Comparison of ENCODE assay signal across 8 cellular contexts in the genomic region with DNA sequence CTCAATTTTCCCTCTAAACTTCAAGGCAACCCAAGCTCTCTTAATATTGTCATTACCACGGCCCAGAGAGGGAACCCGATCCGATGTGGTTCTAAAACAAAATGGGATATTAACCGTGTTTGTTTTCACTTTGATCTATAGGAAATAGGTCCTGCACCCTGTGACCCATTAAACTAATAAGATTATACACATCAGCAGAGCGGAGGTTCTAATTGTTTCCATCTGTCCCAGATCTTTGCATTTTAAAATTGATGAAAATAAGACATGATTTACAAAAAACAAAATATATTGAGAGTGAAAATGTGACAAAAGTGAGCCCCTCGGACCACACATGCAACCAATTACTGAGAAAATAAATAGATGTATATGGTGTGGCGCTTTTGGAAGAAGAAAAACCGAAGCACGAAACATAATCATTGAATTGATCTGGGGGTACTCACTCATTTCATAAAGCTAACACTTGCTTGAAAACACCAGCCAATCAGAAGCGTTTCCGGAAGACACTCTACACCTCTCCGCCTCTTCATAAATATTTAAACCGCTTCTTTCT.
A peak's percentile ranks its signal among the peaks of the same experiment; 100 is the strongest.
DNase-seq lines count a peak whose midpoint lies in the region; ATAC-seq, FAIRE-seq and TF ChIP-seq lines count a peak whose summit lies in the region.

No MANE protein-coding gene starts in this region.

- no peaks in the 10 kb centered on the region for H4K20me1 ChIP-seq in K562 (replicated peaks; ENCODE audit: control insufficient read depth, insufficient read depth, low read length)

- H3K4me1 ChIP-seq in K562 (replicated peaks in 1 of 2; ENCODE audit: control insufficient read depth in 2 of 2, insufficient read depth in 2 of 2, low read length in 2 of 2), result peaks cover 0 to 20% of the 10 kb centered on the region in 2 experiments; a peak in 3 of 5 replicates
- peaks cover 4 to 37% (median 13%) of the 10 kb centered on the region in 3 donors for H3K4me1 ChIP-seq in esophagus squamous epithelium

- peak overlapping the region; percentile 80 for H3K27ac ChIP-seq in K562 (ENCODE audit: extremely low read depth, low read depth, low read length)
- no peak overlapping the region for H3K27ac ChIP-seq in esophagus squamous epithelium

- peak overlapping the region; percentile 76 for H3K4me2 ChIP-seq in K562 (ENCODE audit: insufficient read depth, low read length)

- no peaks in the 10 kb centered on the region for H3K9me1 ChIP-seq in K562 (ENCODE audit: control insufficient read depth, insufficient read depth, low read length)

- CTCF ChIA-PET in K562 (lab: Yijun Ruan, JAX; ENCODE audit: low intra/inter-chr PET ratio), result no interaction called here

- H3K9me3 Mint-ChIP-seq in nephron progenitor cell, result no peaks in the 10 kb centered on the region

- H3K27me3 Mint-ChIP-seq in nephron progenitor cell (ENCODE audit: low read depth, poor library complexity), result peaks cover 46% of the 10 kb centered on the region

- TF ChIP-seq EP300 in K562 (IDR thresholded peaks at IDR 0.05; ENCODE audit: low read length), result no peak

- peak overlapping the region; percentile 24 for H3K27ac Mint-ChIP-seq in nephron progenitor cell

- H3K4me3 ChIP-seq in K562 (peak overlapping the region; percentile 41), esophagus squamous epithelium (peak overlapping the region in 1 of 4 donors; percentile 40)

- TSS peak; percentile 78 for BruUV-seq in K562 (replicated peaks; lab: Mats Ljungman, UMichigan)

- peak overlapping the region; percentile 81 for H2AFZ ChIP-seq in K562 (ENCODE audit: low read depth, low read length)

- H3K9me3 ChIP-seq in K562 (replicated peaks; ENCODE audit: control insufficient read depth, insufficient read depth, low read depth, low read length) (no peaks in the 10 kb centered on the region), esophagus squamous epithelium (peaks cover 0 to 18% (median 0%) of the 10 kb centered on the region in 3 donors)

- H3K27me3 ChIP-seq in K562 (ENCODE audit: control insufficient read depth in 2 of 2, insufficient read depth in 2 of 2, low read length in 2 of 2) (no peaks in the 10 kb centered on the region), esophagus squamous epithelium (peaks cover 20 to 100% (median 85%) of the 10 kb centered on the region in 4 donors)

- peak overlapping the region in 1 of 2 experiments; percentile 79; a peak in 2 of 4 replicates for H3K9ac ChIP-seq in K562 (ENCODE audit: insufficient read depth in 1 of 2, low read depth in 2 of 2, low read length in 2 of 2)

- intact Hi-C loops in K562 (cut with micrococcal nuclease), result loop anchor here (1.0 kb wide), 1 partner anchor 340 kb away; a partner anchor contains a TSS
- intact Hi-C loops in esophagus squamous epithelium (cut with DNase I), result no loop called here

- no peaks in the 10 kb centered on the region for H3K79me2 ChIP-seq in K562 (ENCODE audit: control insufficient read depth, insufficient read depth, low read length)

- TF ChIP-seq RAD21 in K562 (CRISPR knock-in tag; conservative IDR thresholded peaks at IDR 0.05 in 1 of 2, IDR thresholded peaks at IDR 0.05 in 1 of 2), result no peak

- TF ChIP-seq POLR2A in K562 (conservative IDR thresholded peaks at IDR 0.05) (peak; percentile 76), esophagus squamous epithelium (IDR thresholded peaks at IDR 0.05) (no peak)

- DNase-seq in DMS53 (lab: John Stamatoyannopoulos, UW) (peak; percentile 41), DMS53 treated with DMSO at 0.1 percent for 48 hours (lab: John Stamatoyannopoulos, UW; ENCODE audit: unreplicated experiment) (no peak), M059J (ENCODE audit: low read depth) (peak; percentile 52), K562 (ENCODE audit: extremely low read depth in 1 of 4, low spot score in 3 of 4) (peak in 1 of 4 experiments; percentile 32), nephron progenitor cell (no peak), kidney tubule cell (ENCODE audit: low spot score) (no peak), esophagus squamous epithelium (lab: John Stamatoyannopoulos, UW) (no peak)

- no peaks in the 10 kb centered on the region for H3K36me3 Mint-ChIP-seq in nephron progenitor cell (ENCODE audit: low read depth)

- ATAC-seq in K562 (no peak), HG03521 (IDR thresholded peaks at IDR 0.05; ENCODE audit: unreplicated experiment) (no peak)

- POLR2A ChIA-PET in K562 (lab: Yijun Ruan, JAX), result interaction anchor here (0.6 to 1.4 kb wide), 9 partner anchors 12 to 576 kb away, joined by 3 to 4 read pairs (median 3); no protein-coding TSS in a partner anchor

- H3K36me3 ChIP-seq in K562 (ENCODE audit: control insufficient read depth, insufficient read depth, low read length), result no peaks in the 10 kb centered on the region
- no peaks in the 10 kb centered on the region for H3K36me3 ChIP-seq in esophagus squamous epithelium

- TF ChIP-seq CTCF in K562 (IDR thresholded peaks at IDR 0.05 in 2 of 3, conservative IDR thresholded peaks at IDR 0.05 in 1 of 3; ENCODE audit: insufficient read depth in 2 of 3, low read depth in 1 of 3, low read length in 3 of 3) (no peak), nephron progenitor cell (IDR thresholded peaks at IDR 0.05) (no peak), esophagus squamous epithelium (IDR thresholded peaks at IDR 0.05) (no peak)

- in situ Hi-C loops in K562 (cut with MboI), result no loop called here

- H3K4me1 Mint-ChIP-seq in nephron progenitor cell, result peaks cover 14% of the 10 kb centered on the region

- WGBS in K562 (ENCODE audit: insufficient coverage, low coverage, missing lambda C conversion rate), result under 1% methylated on average over 13 of the region's 13 CpGs
- WGBS in esophagus squamous epithelium, 2 donors, result 14 to 16% methylated on average over 13 of the region's 13 CpGs

- H3K4me3 Mint-ChIP-seq in nephron progenitor cell, result no peak overlapping the region

- no peak for FAIRE-seq in K562 (lab: Jason Lieb, UNC)

TF ChIP-seq in K562, 482 proteins besides CTCF, POLR2A, EP300 and RAD21 (continues in another document):
- TF ChIP-seq SMAD4 (CRISPR knock-in tag; conservative IDR thresholded peaks at IDR 0.05), result no peak
- TF ChIP-seq MCM5 (IDR thresholded peaks at IDR 0.05; ENCODE audit: low read depth), result no peak
- no peak for TF ChIP-seq RHOXF2B (CRISPR knock-in tag; conservative IDR thresholded peaks at IDR 0.05)
- TF ChIP-seq SMARCE1 (IDR thresholded peaks at IDR 0.05), result 0 out of 2 replicates have a peak, but pooled peaks have one; percentile 15
- no peak for TF ChIP-seq PTBP1 (IDR thresholded peaks at IDR 0.05; ENCODE audit: low read depth, low read length)
- TF ChIP-seq, protein P1, sequence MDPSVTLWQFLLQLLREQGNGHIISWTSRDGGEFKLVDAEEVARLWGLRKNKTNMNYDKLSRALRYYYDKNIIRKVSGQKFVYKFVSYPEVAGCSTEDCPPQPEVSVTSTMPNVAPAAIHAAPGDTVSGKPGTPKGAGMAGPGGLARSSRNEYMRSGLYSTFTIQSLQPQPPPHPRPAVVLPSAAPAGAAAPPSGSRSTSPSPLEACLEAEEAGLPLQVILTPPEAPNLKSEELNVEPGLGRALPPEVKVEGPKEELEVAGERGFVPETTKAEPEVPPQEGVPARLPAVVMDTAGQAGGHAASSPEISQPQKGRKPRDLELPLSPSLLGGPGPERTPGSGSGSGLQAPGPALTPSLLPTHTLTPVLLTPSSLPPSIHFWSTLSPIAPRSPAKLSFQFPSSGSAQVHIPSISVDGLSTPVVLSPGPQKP (CRISPR knock-in tag; IDR thresholded peaks at IDR 0.05), result no peak
- peak; percentile 29; the same call in 1 of the 2 replicates for TF ChIP-seq BACH1 (tag; IDR thresholded peaks at IDR 0.05)
- TF ChIP-seq PHF8 (IDR thresholded peaks at IDR 0.05; ENCODE audit: borderline replicate concordance, low read length), result peak; percentile 26; the same call in 1 of the 2 replicates
- TF ChIP-seq, protein P2, sequence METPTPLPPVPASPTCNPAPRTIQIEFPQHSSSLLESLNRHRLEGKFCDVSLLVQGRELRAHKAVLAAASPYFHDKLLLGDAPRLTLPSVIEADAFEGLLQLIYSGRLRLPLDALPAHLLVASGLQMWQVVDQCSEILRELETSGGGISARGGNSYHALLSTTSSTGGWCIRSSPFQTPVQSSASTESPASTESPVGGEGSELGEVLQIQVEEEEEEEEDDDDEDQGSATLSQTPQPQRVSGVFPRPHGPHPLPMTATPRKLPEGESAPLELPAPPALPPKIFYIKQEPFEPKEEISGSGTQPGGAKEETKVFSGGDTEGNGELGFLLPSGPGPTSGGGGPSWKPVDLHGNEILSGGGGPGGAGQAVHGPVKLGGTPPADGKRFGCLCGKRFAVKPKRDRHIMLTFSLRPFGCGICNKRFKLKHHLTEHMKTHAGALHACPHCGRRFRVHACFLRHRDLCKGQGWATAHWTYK (CRISPR knock-in tag; IDR thresholded peaks at IDR 0.05), result no peak
- TF ChIP-seq, protein P3, sequence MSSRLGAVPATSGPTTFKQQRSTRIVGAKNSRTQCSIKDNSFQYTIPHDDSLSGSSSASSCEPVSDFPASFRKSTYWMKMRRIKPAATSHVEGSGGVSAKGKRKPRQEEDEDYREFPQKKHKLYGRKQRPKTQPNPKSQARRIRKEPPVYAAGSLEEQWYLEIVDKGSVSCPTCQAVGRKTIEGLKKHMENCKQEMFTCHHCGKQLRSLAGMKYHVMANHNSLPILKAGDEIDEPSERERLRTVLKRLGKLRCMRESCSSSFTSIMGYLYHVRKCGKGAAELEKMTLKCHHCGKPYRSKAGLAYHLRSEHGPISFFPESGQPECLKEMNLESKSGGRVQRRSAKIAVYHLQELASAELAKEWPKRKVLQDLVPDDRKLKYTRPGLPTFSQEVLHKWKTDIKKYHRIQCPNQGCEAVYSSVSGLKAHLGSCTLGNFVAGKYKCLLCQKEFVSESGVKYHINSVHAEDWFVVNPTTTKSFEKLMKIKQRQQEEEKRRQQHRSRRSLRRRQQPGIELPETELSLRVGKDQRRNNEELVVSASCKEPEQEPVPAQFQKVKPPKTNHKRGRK (tag; IDR thresholded peaks at IDR 0.05), result no peak
- 0 out of 2 replicates have a peak, but pooled peaks have one; percentile 27 for TF ChIP-seq SMARCA4 (IDR thresholded peaks at IDR 0.05)
- TF ChIP-seq GTF2A2 (tag; IDR thresholded peaks at IDR 0.05), result no peak
- no peak for TF ChIP-seq XRCC3 (IDR thresholded peaks at IDR 0.05)
- TF ChIP-seq, protein P4, sequence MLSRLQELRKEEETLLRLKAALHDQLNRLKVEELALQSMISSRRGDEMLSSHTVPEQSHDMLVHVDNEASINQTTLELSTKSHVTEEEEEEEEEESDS (CRISPR knock-in tag; IDR thresholded peaks at IDR 0.05), result no peak
- no peak for TF ChIP-seq HDAC3 (IDR thresholded peaks at IDR 0.05; ENCODE audit: borderline replicate concordance, partially characterized antibody)
- 0 out of 2 replicates have a peak, but pooled peaks have one; percentile 11 for TF ChIP-seq DPF2 (IDR thresholded peaks at IDR 0.05)

Comparison
In these comparisons a context has a peak if more than half of its experiments do, and no peak if none do; other contexts are left out.
1. DNase-seq: peak in DMS53 (single experiment) and M059J (single experiment); none in DMS53 treated with DMSO at 0.1 percent for 48 hours (single experiment), nephron progenitor cell (single experiment), kidney tubule cell (single experiment) and esophagus squamous epithelium (single experiment).